ENCODE assay signal across 2 cellular contexts in genomic region chr10:61001731-61002122, GRCh38.
TF ChIP-seq lines count a peak whose summit lies in the region.

No MANE protein-coding gene starts in this region.

TF ChIP-seq in IMR-90, 13 proteins besides CTCF, POLR2A, EP300 and RAD21:
- TF ChIP-seq RFX5 (IDR thresholded peaks at IDR 0.05; ENCODE audit: low read depth, low read length) (no peak), ELK1 (IDR thresholded peaks at IDR 0.05; ENCODE audit: borderline replicate concordance, low read depth, low read length) (no peak), CEBPB (IDR thresholded peaks at IDR 0.05; ENCODE audit: low read depth, low read length) (no peak), RCOR1 (IDR thresholded peaks at IDR 0.05; ENCODE audit: insufficient replicate concordance, low read length) (no peak), MAZ (IDR thresholded peaks at IDR 0.05; ENCODE audit: borderline replicate concordance, low read depth, low read length) (no peak), USF2 (IDR thresholded peaks at IDR 0.05; ENCODE audit: low read depth, low read length) (no peak), FOS (IDR thresholded peaks at IDR 0.05; ENCODE audit: low read depth, low read length) (no peak), BHLHE40 (IDR thresholded peaks at IDR 0.05; ENCODE audit: low read depth, low read length) (no peak), CHD1 (IDR thresholded peaks at IDR 0.05; ENCODE audit: low read depth, low read length) (no peak), NFE2L2 (IDR thresholded peaks at IDR 0.05; ENCODE audit: low read depth, low read length) (no peak), SMC3 (IDR thresholded peaks at IDR 0.05; ENCODE audit: low read depth, low read length) (no peak), MXI1 (IDR thresholded peaks at IDR 0.05; ENCODE audit: borderline replicate concordance, low read depth, low read length) (no peak), MAFK (IDR thresholded peaks at IDR 0.05; ENCODE audit: low read depth, low read length) (no peak)

TF ChIP-seq in H1, 55 proteins besides CTCF, POLR2A, EP300 and RAD21:
- peak; percentile 0 for TF ChIP-seq KDM4A (IDR thresholded peaks at IDR 0.05; ENCODE audit: low read depth, low read length, severe bottlenecking)
- no peak for TF ChIP-seq SIX5 (IDR thresholded peaks at IDR 0.05; ENCODE audit: low read depth, low read length)
- 0 out of 4 replicates have a peak, but pooled peaks of 1 of the 2 experiments have one; percentile 13 for TF ChIP-seq HDAC2 (IDR thresholded peaks at IDR 0.05; ENCODE audit: borderline replicate concordance in 1 of 2, low read depth in 2 of 2, low read length in 2 of 2)
